Comparison of ENCODE assay signal across 21 cellular contexts in the genomic region with DNA sequence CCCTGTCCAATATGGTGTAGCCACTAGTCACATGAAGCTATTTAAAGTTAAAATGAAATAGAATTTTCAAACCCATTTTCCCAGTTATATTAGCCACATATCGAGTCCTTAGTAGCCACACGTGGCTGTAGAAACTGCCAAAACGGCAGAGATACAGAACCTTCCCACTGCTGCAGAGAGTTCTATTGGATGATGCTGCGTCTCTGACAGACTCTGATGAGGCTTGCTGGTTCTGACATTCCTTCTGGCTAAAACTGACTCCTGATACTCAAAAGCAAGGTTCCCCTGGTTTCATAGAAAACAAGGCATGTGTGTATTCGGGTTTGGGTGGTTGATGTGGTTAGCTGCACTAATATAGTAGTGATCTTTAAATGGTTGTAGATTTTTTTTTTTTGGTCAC.
A peak's percentile ranks its signal among the peaks of the same experiment; 100 is the strongest.
DNase-seq lines count a peak whose midpoint lies in the region; ATAC-seq, FAIRE-seq and TF ChIP-seq lines count a peak whose summit lies in the region.
"Had no signal": no experiment of that assay in that cellular context is flagged by ENCODE, and none has a peak within 500 bp of the region (broad histone marks: within the 10 kb centered on the region; RNA-seq: fewer than 3 reads in every experiment).

No MANE protein-coding gene starts in this region.

- H3K27me3 ChIP-seq in right cardiac atrium (ENCODE audit: control insufficient read depth, insufficient read depth) (no peaks in the 10 kb centered on the region), astrocyte (ENCODE audit: insufficient read depth, low read length) (no peaks in the 10 kb centered on the region), WERI-Rb-1 (ENCODE audit: insufficient read depth, low read depth, severe bottlenecking) (no peaks in the 10 kb centered on the region)
- H3K27me3 ChIP-seq: left lung had no signal

- TF ChIP-seq CTCF in astrocyte (IDR thresholded peaks at IDR 0.05; ENCODE audit: insufficient read depth, low read depth, low read length) = no peak
- no peak for TF ChIP-seq CTCF in WERI-Rb-1 (IDR thresholded peaks at IDR 0.05; ENCODE audit: low read depth, low read length)

- H3K36me3 Mint-ChIP-seq in astrocyte (ENCODE audit: low read depth, unreplicated experiment) = peaks cover 7% of the 10 kb centered on the region

- peaks cover 43% of the 10 kb centered on the region for H3K4me1 Mint-ChIP-seq in astrocyte (ENCODE audit: low read depth, unreplicated experiment)

- H3K27ac ChIP-seq in right cardiac atrium (ENCODE audit: low read length) (no peak overlapping the region), astrocyte (ENCODE audit: low read depth, low read length) (no peak overlapping the region), WERI-Rb-1 (no peak overlapping the region)
- H3K27ac ChIP-seq: left lung had no signal

- no peaks in the 10 kb centered on the region for H3K27me3 Mint-ChIP-seq in astrocyte (ENCODE audit: low read depth, unreplicated experiment)
- H3K27me3 Mint-ChIP-seq: activated naive CD8-positive, alpha-beta T cell treated with anti-CD3 and anti-CD28 coated beads, Interleukin-2, amount 10 ng/mL, durations not matched to agents 7 days and 5 days; central memory CD8-positive, alpha-beta T cell; T-cell had no signal

- H3K9me3 Mint-ChIP-seq in astrocyte (ENCODE audit: unreplicated experiment) = no peaks in the 10 kb centered on the region
- H3K9me3 Mint-ChIP-seq: activated naive CD8-positive, alpha-beta T cell treated with anti-CD3 and anti-CD28 coated beads, Interleukin-2, amount 10 ng/mL, durations not matched to agents 7 days and 5 days; central memory CD8-positive, alpha-beta T cell; T-cell had no signal

- peak overlapping the region; percentile 58 for H3K4me2 ChIP-seq in astrocyte (ENCODE audit: low read length)

- no peaks in the 10 kb centered on the region for H3K36me3 ChIP-seq in astrocyte (ENCODE audit: insufficient read depth, low read length)
- no peaks in the 10 kb centered on the region for H3K36me3 ChIP-seq in WERI-Rb-1

- no peak overlapping the region for H3K9ac ChIP-seq in astrocyte (ENCODE audit: low read length)

- H3K4me3 ChIP-seq in right cardiac atrium (ENCODE audit: low read length) (no peak overlapping the region), astrocyte (ENCODE audit: insufficient read depth, low read depth, low read length) (no peak overlapping the region), WERI-Rb-1 (ENCODE audit: low read depth, low read length) (no peak overlapping the region)
- H3K4me3 ChIP-seq: A549, left lung, skin epidermis had no signal

- H3K27ac Mint-ChIP-seq in astrocyte (ENCODE audit: unreplicated experiment) = peak overlapping the region; percentile 70
- H3K27ac Mint-ChIP-seq: activated naive CD8-positive, alpha-beta T cell treated with anti-CD3 and anti-CD28 coated beads, Interleukin-2, amount 10 ng/mL, durations not matched to agents 7 days and 5 days had no signal

- no peak overlapping the region for H3K4me3 Mint-ChIP-seq in astrocyte (ENCODE audit: unreplicated experiment)
- H3K4me3 Mint-ChIP-seq: activated naive CD8-positive, alpha-beta T cell treated with anti-CD3 and anti-CD28 coated beads, Interleukin-2, amount 10 ng/mL, durations not matched to agents 7 days and 5 days; central memory CD8-positive, alpha-beta T cell; T-cell had no signal

- WGBS in right cardiac atrium = 40% methylated on average over 5 of the region's 5 CpGs

- H3K79me2 ChIP-seq in astrocyte (ENCODE audit: insufficient read depth, low read length) = peaks cover 11% of the 10 kb centered on the region

- intact Hi-C loops in Right ventricle myocardium inferior (cut with DNase I) (no loop called here), right cardiac atrium (cut with DNase I) (no loop called here)

- H3K9me3 ChIP-seq in right cardiac atrium (ENCODE audit: control insufficient read depth, low read length) (no peaks in the 10 kb centered on the region), astrocyte (ENCODE audit: insufficient read depth, low read depth, low read length) (no peaks in the 10 kb centered on the region), WERI-Rb-1 (ENCODE audit: severe bottlenecking) (no peaks in the 10 kb centered on the region)
- H3K9me3 ChIP-seq: A549, Caco-2, left lung had no signal

- DNase-seq in Right ventricle myocardium inferior (ENCODE audit: missing footprints) = no peak
- no peak for DNase-seq in right cardiac atrium
- DNase-seq in astrocyte (ENCODE audit: low read depth) = no peak
- peak; percentile 24 for DNase-seq in medulla oblongata (ENCODE audit: extremely low spot score)
- DNase-seq in superior temporal gyrus (ENCODE audit: extremely low spot score) = peak; percentile 68
- no peak for DNase-seq in NCI-H1048 (lab: John Stamatoyannopoulos, UW)
- no peak for DNase-seq in central memory CD4-positive, alpha-beta T cell
- DNase-seq in WERI-Rb-1 = no peak
- DNase-seq: activated naive CD8-positive, alpha-beta T cell treated with anti-CD3 and anti-CD28 coated beads, Interleukin-2, amount 10 ng/mL, durations not matched to agents 7 days and 5 days; Caco-2; GF-D8; left lung; NCI-H1105; NCI-H446; stimulated activated naive CD4-positive, alpha-beta T cell treated with Interleukin-2 at 50 U/mL for 16 hours; T-cell had no signal

- FAIRE-seq in astrocyte (lab: Jason Lieb, UNC) = no peak
- FAIRE-seq: A549, RCC 7860 had no signal

- ATAC-seq in Right ventricle myocardium inferior (peak; percentile 23), right cardiac atrium (no peak)
- ATAC-seq: activated CD4-positive, CD25-positive, alpha-beta regulatory T cell treated with anti-CD3 and anti-CD28 coated beads, Interleukin-2, amount 50 U/mL, for 24 hours; left lung had no signal

- H3K4me1 ChIP-seq in right cardiac atrium (ENCODE audit: control insufficient read depth, insufficient read depth, low read length) (peaks cover 2% of the 10 kb centered on the region), astrocyte (ENCODE audit: insufficient read depth, low read length) (peaks cover 10% of the 10 kb centered on the region)
- H3K4me1 ChIP-seq: Caco-2 had no signal

- H2AFZ ChIP-seq in astrocyte (ENCODE audit: low read depth, low read length) = no peak overlapping the region

- H4K20me1 ChIP-seq in astrocyte (ENCODE audit: insufficient read depth, low read length) = peaks cover 32% of the 10 kb centered on the region

Comparison
In these comparisons a context has a peak if more than half of its experiments do, and no peak if none do; other contexts are left out.
1. DNase-seq: peak in medulla oblongata (single experiment) and superior temporal gyrus (single experiment); none in Right ventricle myocardium inferior (single experiment), right cardiac atrium (0 of 3), astrocyte (single experiment), NCI-H1048 (single experiment), central memory CD4-positive, alpha-beta T cell (single experiment) and WERI-Rb-1 (single experiment).